ENCODE assay signal across 8 cellular contexts in the genomic region with DNA sequence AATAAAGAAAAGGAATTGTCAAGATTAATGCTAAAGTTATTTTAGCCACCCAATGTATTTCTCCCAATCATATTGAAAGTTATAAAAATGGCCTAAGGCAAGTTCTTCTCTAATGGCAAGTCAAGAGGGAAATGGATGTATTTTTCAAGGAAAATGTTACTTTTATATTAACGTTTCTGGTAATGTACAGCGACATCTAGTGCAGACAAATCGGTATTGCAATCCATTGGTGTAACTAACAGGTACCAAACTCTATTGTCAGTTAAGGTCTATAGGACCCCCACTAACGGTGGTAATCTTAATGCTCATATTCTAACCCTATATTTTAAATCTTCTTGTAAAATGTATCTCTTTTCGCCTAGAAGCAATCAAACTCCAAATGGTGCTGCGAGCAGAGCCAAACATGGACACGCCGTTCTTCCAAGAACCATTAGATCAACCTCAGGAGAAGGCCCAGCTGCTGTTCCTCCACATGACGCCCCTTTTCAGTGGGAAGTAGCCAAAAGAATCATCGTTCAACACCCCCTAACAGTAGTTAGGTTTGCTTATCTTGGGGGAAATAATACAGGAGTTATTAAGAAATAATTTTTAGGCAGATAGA.
DNase-seq lines count a peak whose midpoint lies in the region; ATAC-seq and TF ChIP-seq lines count a peak whose summit lies in the region.

No MANE protein-coding gene starts in this region.

- no peak overlapping the region for H3K9ac ChIP-seq in neural cell (ENCODE audit: low read length)

- H3K9me3 ChIP-seq in neural cell (ENCODE audit: low read length), result no peaks in the 10 kb centered on the region

- no peaks in the 10 kb centered on the region for H3K9me2 ChIP-seq in neural cell (ENCODE audit: insufficient read depth, low read length)

- H3K4me3 ChIP-seq in choroid plexus epithelial cell (ENCODE audit: low read depth, low read length) (no peak overlapping the region), neural cell (ENCODE audit: low read length) (no peak overlapping the region)

- ATAC-seq in HG02571 (IDR thresholded peaks at IDR 0.05; ENCODE audit: unreplicated experiment), result no peak
- no peak for ATAC-seq in activated CD8-positive, alpha-beta memory T cell treated with anti-CD3 and anti-CD28 coated beads, Interleukin-2, amount 10 ng/mL, durations not matched to agents 7 days and 5 days
- ATAC-seq in HG03460 (IDR thresholded peaks at IDR 0.05; ENCODE audit: unreplicated experiment), result no peak

- no peak overlapping the region for H3K27ac ChIP-seq in neural cell (ENCODE audit: low read length)

- H3K27me3 Mint-ChIP-seq in activated CD8-positive, alpha-beta memory T cell treated with anti-CD3 and anti-CD28 coated beads, Interleukin-2, amount 10 ng/mL, durations not matched to agents 7 days and 5 days, result peaks cover 40% of the 10 kb centered on the region

- H3K36me3 Mint-ChIP-seq in activated CD8-positive, alpha-beta memory T cell treated with anti-CD3 and anti-CD28 coated beads, Interleukin-2, amount 10 ng/mL, durations not matched to agents 7 days and 5 days, result no peaks in the 10 kb centered on the region

- DNase-seq in AML-193 (lab: John Stamatoyannopoulos, UW), result peak; percentile 58 to 61
- no peak for DNase-seq in GM10266 (ENCODE audit: extremely low spot score)
- peak; percentile 14 for DNase-seq in NCI-H69 (lab: John Stamatoyannopoulos, UW)
- peak; percentile 58 for DNase-seq in choroid plexus epithelial cell (ENCODE audit: low read depth)
- DNase-seq in activated CD8-positive, alpha-beta memory T cell treated with anti-CD3 and anti-CD28 coated beads, Interleukin-2, amount 10 ng/mL, durations not matched to agents 7 days and 5 days, result no peak

- peak; percentile 77 for TF ChIP-seq RAD21 in neural cell (conservative IDR thresholded peaks at IDR 0.05)

- no peak overlapping the region for H3K4me2 ChIP-seq in neural cell (ENCODE audit: low read length)

- H2AFZ ChIP-seq in neural cell (ENCODE audit: low read depth, low read length), result no peak overlapping the region

- H3K9me3 Mint-ChIP-seq in activated CD8-positive, alpha-beta memory T cell treated with anti-CD3 and anti-CD28 coated beads, Interleukin-2, amount 10 ng/mL, durations not matched to agents 7 days and 5 days (ENCODE audit: low read depth), result no peaks in the 10 kb centered on the region

- H3K4me1 Mint-ChIP-seq in activated CD8-positive, alpha-beta memory T cell treated with anti-CD3 and anti-CD28 coated beads, Interleukin-2, amount 10 ng/mL, durations not matched to agents 7 days and 5 days, result peaks cover 9% of the 10 kb centered on the region

- H3K4me3 Mint-ChIP-seq in activated CD8-positive, alpha-beta memory T cell treated with anti-CD3 and anti-CD28 coated beads, Interleukin-2, amount 10 ng/mL, durations not matched to agents 7 days and 5 days, result no peak overlapping the region

- no peak overlapping the region for H3K27ac Mint-ChIP-seq in activated CD8-positive, alpha-beta memory T cell treated with anti-CD3 and anti-CD28 coated beads, Interleukin-2, amount 10 ng/mL, durations not matched to agents 7 days and 5 days

- no peaks in the 10 kb centered on the region for H3F3A ChIP-seq in neural cell (ENCODE audit: insufficient read depth, low read length, poor library complexity, severe bottlenecking)

- H4K20me1 ChIP-seq in neural cell (ENCODE audit: insufficient read depth), result no peaks in the 10 kb centered on the region

- H3K79me2 ChIP-seq in neural cell (replicated peaks; ENCODE audit: insufficient read depth, low read length), result no peaks in the 10 kb centered on the region

- H3K36me3 ChIP-seq in neural cell (ENCODE audit: insufficient read depth, low read length), result no peaks in the 10 kb centered on the region

- no peaks in the 10 kb centered on the region for H3K27me3 ChIP-seq in neural cell (ENCODE audit: insufficient read depth, low read depth, low read length)

- TF ChIP-seq EP300 in neural cell (conservative IDR thresholded peaks at IDR 0.05; ENCODE audit: poor library complexity, severe bottlenecking), result no peak

- CTCF ChIA-PET in activated CD8-positive, alpha-beta memory T cell treated with anti-CD3 and anti-CD28 coated beads, Interleukin-2, amount 10 ng/mL, durations not matched to agents 7 days and 5 days (lab: Charles Lee), result interaction anchor here (1.2 to 1.4 kb wide), 2 partner anchors 14 to 117 kb away, joined by 3 to 4 read pairs; no protein-coding TSS in a partner anchor

- TF ChIP-seq CTCF in GM10266 (IDR thresholded peaks at IDR 0.05; ENCODE audit: control insufficient read depth, insufficient read depth, low read depth, missing control alignments), result peak; percentile 76
- TF ChIP-seq CTCF in choroid plexus epithelial cell (conservative IDR thresholded peaks at IDR 0.05; ENCODE audit: low read depth, low read length), result peak; percentile 56
- TF ChIP-seq CTCF in neural cell (IDR thresholded peaks at IDR 0.05; ENCODE audit: poor library complexity, severe bottlenecking), result peak; percentile 82

TF ChIP-seq in neural cell, 6 proteins besides CTCF, POLR2A, EP300 and RAD21:
- TF ChIP-seq, protein P1, sequence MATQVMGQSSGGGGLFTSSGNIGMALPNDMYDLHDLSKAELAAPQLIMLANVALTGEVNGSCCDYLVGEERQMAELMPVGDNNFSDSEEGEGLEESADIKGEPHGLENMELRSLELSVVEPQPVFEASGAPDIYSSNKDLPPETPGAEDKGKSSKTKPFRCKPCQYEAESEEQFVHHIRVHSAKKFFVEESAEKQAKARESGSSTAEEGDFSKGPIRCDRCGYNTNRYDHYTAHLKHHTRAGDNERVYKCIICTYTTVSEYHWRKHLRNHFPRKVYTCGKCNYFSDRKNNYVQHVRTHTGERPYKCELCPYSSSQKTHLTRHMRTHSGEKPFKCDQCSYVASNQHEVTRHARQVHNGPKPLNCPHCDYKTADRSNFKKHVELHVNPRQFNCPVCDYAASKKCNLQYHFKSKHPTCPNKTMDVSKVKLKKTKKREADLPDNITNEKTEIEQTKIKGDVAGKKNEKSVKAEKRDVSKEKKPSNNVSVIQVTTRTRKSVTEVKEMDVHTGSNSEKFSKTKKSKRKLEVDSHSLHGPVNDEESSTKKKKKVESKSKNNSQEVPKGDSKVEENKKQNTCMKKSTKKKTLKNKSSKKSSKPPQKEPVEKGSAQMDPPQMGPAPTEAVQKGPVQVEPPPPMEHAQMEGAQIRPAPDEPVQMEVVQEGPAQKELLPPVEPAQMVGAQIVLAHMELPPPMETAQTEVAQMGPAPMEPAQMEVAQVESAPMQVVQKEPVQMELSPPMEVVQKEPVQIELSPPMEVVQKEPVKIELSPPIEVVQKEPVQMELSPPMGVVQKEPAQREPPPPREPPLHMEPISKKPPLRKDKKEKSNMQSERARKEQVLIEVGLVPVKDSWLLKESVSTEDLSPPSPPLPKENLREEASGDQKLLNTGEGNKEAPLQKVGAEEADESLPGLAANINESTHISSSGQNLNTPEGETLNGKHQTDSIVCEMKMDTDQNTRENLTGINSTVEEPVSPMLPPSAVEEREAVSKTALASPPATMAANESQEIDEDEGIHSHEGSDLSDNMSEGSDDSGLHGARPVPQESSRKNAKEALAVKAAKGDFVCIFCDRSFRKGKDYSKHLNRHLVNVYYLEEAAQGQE (IDR thresholded peaks at IDR 0.05; ENCODE audit: borderline replicate concordance), result no peak
- TF ChIP-seq SMC3 (conservative IDR thresholded peaks at IDR 0.05; ENCODE audit: poor library complexity), result peak; percentile 77

Comparison
In these comparisons a context has a peak if more than half of its experiments do, and no peak if none do; other contexts are left out.
1. DNase-seq: peak in AML-193 (2 of 2), NCI-H69 (single experiment) and choroid plexus epithelial cell (single experiment); none in GM10266 (single experiment) and activated CD8-positive, alpha-beta memory T cell treated with anti-CD3 and anti-CD28 coated beads, Interleukin-2, amount 10 ng/mL, durations not matched to agents 7 days and 5 days (single experiment).
2. Peak in every context shown above with its lines, with median percentiles within 50 percentile points of each other: CTCF ChIP-seq.